Comparison of ENCODE assay signal across 10 cellular contexts in the genomic region with DNA sequence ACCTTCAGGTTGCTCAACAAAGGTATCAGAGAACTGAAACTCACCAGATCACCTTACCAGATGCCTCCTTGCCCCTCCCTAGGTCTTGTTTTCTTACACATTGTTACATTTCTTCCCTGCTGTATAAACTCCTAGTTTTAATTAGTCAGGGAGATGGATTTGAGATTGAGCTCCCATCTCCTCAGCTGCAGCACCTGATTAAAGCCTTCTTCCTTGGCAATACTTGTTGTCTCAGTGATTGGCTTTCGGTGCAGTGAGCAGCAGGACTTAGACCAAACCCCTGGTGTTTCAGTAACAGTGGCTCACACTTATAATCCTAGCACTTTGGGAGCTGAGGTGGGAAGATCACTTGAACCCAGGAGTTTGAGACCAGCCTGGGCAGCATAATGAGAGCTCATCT. TPM values are rescaled to one million over a fixed set of nuclear protein-coding genes. Genes with fewer than 3 reads are reported as not detected.
"Had no signal": no experiment of that assay in that cellular context is flagged by ENCODE, and none has a peak within 500 bp of the region (broad histone marks: within the 10 kb centered on the region; RNA-seq: fewer than 3 reads in every experiment).

No MANE protein-coding gene starts in this region.

- H3K9ac ChIP-seq: KMS-11 had no signal

- H3K4me2 ChIP-seq: KMS-11 had no signal

- FAIRE-seq: HTR-8/SVneo had no signal

- DNase-seq: IMR-90, Karpas-422, KBM-7, KG1 had no signal

- H3K27ac ChIP-seq: HL-60, KMS-11 had no signal

RNA-seq across cellular contexts. Expression of gene HSD17B13, which starts 59.8 kb away (rescaled TPM):
- total RNA-seq: HT-29, HT1080, IMR-90 had no signal
- polyA plus RNA-seq: IgD-negative memory B cell, IMR-90 had no signal
